ENCODE assay signal across 1 cellular context in the genomic region with DNA sequence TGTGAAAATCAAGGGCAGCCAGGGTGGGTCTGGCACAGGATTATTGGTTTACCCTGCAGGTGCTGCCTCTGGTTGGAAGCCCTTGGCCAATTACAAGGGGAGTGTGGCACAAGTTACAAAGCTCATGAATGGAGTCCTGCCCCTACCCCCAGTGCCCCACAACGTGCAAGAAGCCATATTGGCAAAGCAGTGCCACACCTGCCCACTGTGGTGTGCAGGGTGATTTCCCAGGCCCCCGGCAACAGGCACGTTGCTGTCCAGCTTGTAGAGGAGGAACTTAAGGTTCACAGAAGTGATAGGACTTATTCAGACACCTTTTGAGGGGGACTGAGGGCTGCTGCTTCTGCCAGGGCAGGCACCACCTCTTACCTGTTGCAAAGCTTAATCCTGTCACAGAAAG.
TF ChIP-seq lines count a peak whose summit lies in the region.

No MANE protein-coding gene starts in this region.

TF ChIP-seq in WTC11, 78 proteins besides CTCF, POLR2A, EP300 and RAD21:
- TF ChIP-seq MLX (CRISPR knock-in tag; IDR thresholded peaks at IDR 0.05) = no peak
